17 cellular contexts compared by ENCODE assay signal in the genomic region with DNA sequence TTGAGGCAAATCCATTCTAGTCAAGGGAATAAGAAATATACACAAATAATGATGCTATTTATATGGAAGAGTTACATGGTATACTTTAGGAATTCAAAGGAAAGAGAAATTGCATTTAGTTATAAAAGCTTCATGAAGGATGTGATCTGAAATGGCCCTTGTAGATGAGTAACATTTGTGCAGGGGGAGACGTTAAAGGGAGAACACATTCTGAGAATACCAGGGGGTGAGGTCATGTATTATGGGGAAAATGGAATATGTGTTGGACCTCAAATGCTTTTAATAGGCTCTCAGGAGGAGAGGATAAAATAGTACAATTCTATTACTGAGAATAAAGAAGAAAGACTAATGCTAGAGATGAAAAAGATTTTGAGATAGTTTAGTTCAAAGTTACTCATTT.
DNase-seq lines count a peak whose midpoint lies in the region; ATAC-seq and TF ChIP-seq lines count a peak whose summit lies in the region.
"Had no signal": no experiment of that assay in that cellular context is flagged by ENCODE, and none has a peak within 500 bp of the region (broad histone marks: within the 10 kb centered on the region; RNA-seq: fewer than 3 reads in every experiment).

No MANE protein-coding gene starts in this region.

- no peak overlapping the region for H3K9ac ChIP-seq in SK-N-SH
- H3K9ac ChIP-seq: BLaER1 treated with 17β-estradiol and CSF1 and Interleukin-3, amounts not matched to agents 10 nM and 100 nM; GM23248 had no signal

- ATAC-seq in SK-N-SH treated with all-trans-retinoic acid at 6 μM for 48 hours (no peak), HG02885 (IDR thresholded peaks at IDR 0.05; ENCODE audit: poor library complexity, unreplicated experiment) (no peak)
- ATAC-seq: CD8-positive, alpha-beta T cell had no signal

- H3K9me3 ChIP-seq in SK-N-SH, result no peaks in the 10 kb centered on the region
- H3K9me3 ChIP-seq: BLaER1 treated with 17β-estradiol and CSF1 and Interleukin-3, amounts not matched to agents 10 nM and 100 nM; HAP-1 had no signal

- no peaks in the 10 kb centered on the region; the same call in 1 of the 2 replicates for H3K9me2 ChIP-seq in SK-N-SH

- 0% methylated on average over 1 of the region's 1 CpG for WGBS in SK-N-SH (ENCODE audit: low lambda C conversion rate)

- no peaks in the 10 kb centered on the region for H3K79me2 ChIP-seq in SK-N-SH (ENCODE audit: insufficient read depth)

- no peak for TF ChIP-seq EP300 in SK-N-SH (IDR thresholded peaks at IDR 0.05; ENCODE audit: borderline replicate concordance in 1 of 2, low read depth in 1 of 2, low read length in 1 of 2)

- no peaks in the 10 kb centered on the region for H3K27me3 Mint-ChIP-seq in nephron (ENCODE audit: low read depth)
- H3K27me3 Mint-ChIP-seq: B cell had no signal

- H3F3A ChIP-seq in SK-N-SH (replicated peaks; ENCODE audit: insufficient read depth), result no peaks in the 10 kb centered on the region

- H3K4me3 ChIP-seq in SK-N-SH (ENCODE audit: low read depth in 2 of 2, low read length in 1 of 2), result no peak overlapping the region; a peak in 1 of 4 replicates
- H3K4me3 ChIP-seq: BLaER1 treated with 17β-estradiol and CSF1 and Interleukin-3, amounts not matched to agents 10 nM and 100 nM; GM23248; HAP-1 had no signal

- peak overlapping the region; percentile 20; the same call in 1 of the 2 replicates for H3K4me2 ChIP-seq in SK-N-SH
- H3K4me2 ChIP-seq: BLaER1 treated with 17β-estradiol and CSF1 and Interleukin-3, amounts not matched to agents 10 nM and 100 nM had no signal

- TF ChIP-seq RAD21 in SK-N-SH (IDR thresholded peaks at IDR 0.05; ENCODE audit: low read length), result no peak

- no peaks in the 10 kb centered on the region for H3K4me1 ChIP-seq in SK-N-SH (ENCODE audit: control insufficient read depth in 1 of 2, insufficient read depth in 2 of 2, low read depth in 1 of 2, low read length in 1 of 2)
- H3K4me1 ChIP-seq: BLaER1 treated with 17β-estradiol and CSF1 and Interleukin-3, amounts not matched to agents 10 nM and 100 nM had no signal

- no peaks in the 10 kb centered on the region for H3K27me3 ChIP-seq in SK-N-SH (ENCODE audit: insufficient read depth)
- H3K27me3 ChIP-seq: BLaER1 treated with 17β-estradiol and CSF1 and Interleukin-3, amounts not matched to agents 10 nM and 100 nM had no signal

- no peaks in the 10 kb centered on the region for H3K9me3 Mint-ChIP-seq in nephron
- H3K9me3 Mint-ChIP-seq: CD8-positive, alpha-beta T cell had no signal

- DNase-seq in SK-N-SH, result no peak
- DNase-seq in iris pigment epithelial cell (ENCODE audit: low read depth), result peak; percentile 4
- DNase-seq in OCI-M2 (lab: John Stamatoyannopoulos, UW; ENCODE audit: unreplicated experiment), result no peak
- no peak for DNase-seq in GM20000 (ENCODE audit: low spot score)
- DNase-seq in stimulated activated CD4-positive, alpha-beta T cell treated with anti-CD3 and anti-CD28 coated beads, Interleukin-2, amount 100 ng/mL, for 48 hours, result no peak
- DNase-seq: Calu3; CD8-positive, alpha-beta T cell; DMS79 treated with DMSO at 0.1 percent for 48 hours; GF-D8; GM23248 had no signal

- no peak overlapping the region for H3K4me3 Mint-ChIP-seq in nephron
- H3K4me3 Mint-ChIP-seq: B cell; CD8-positive, alpha-beta T cell had no signal

- no peak overlapping the region for H3K27ac ChIP-seq in SK-N-SH (ENCODE audit: low read depth in 2 of 2, low read length in 1 of 2)
- H3K27ac ChIP-seq: 22Rv1; BLaER1 treated with 17β-estradiol and CSF1 and Interleukin-3, amounts not matched to agents 10 nM and 100 nM; GM23248 had no signal

- H4K20me1 ChIP-seq in SK-N-SH (ENCODE audit: insufficient read depth), result no peaks in the 10 kb centered on the region
- H4K20me1 ChIP-seq: BLaER1 treated with 17β-estradiol and CSF1 and Interleukin-3, amounts not matched to agents 10 nM and 100 nM had no signal

- H2AFZ ChIP-seq in SK-N-SH (ENCODE audit: low read depth), result no peak overlapping the region
- H2AFZ ChIP-seq: GM23248 had no signal

- H3K4me1 Mint-ChIP-seq in nephron, result peaks cover 49% of the 10 kb centered on the region

- no peaks in the 10 kb centered on the region for H3K36me3 ChIP-seq in SK-N-SH (replicated peaks in 1 of 2; ENCODE audit: control insufficient read depth in 1 of 2, insufficient read depth in 2 of 2, low read length in 1 of 2)
- H3K36me3 ChIP-seq: BLaER1 treated with 17β-estradiol and CSF1 and Interleukin-3, amounts not matched to agents 10 nM and 100 nM; HAP-1 had no signal

- no peaks in the 10 kb centered on the region for H3K36me3 Mint-ChIP-seq in nephron (ENCODE audit: low read depth)

- H3K27ac Mint-ChIP-seq in nephron, result peak overlapping the region; percentile 10 to 44 (median 32)
- H3K27ac Mint-ChIP-seq: B cell; CD8-positive, alpha-beta T cell had no signal

- no peak for TF ChIP-seq CTCF in SK-N-SH (IDR thresholded peaks at IDR 0.05)
- TF ChIP-seq CTCF in nephron (IDR thresholded peaks at IDR 0.05; ENCODE audit: unreplicated experiment in 3 of 3), result no peak
- TF ChIP-seq CTCF in GM20000 (IDR thresholded peaks at IDR 0.05; ENCODE audit: extremely low read depth, missing control alignments), result no peak

- CTCF ChIA-PET in SK-N-SH (lab: Yijun Ruan, JAX), result no interaction called here

- POLR2A ChIA-PET in SK-N-SH (lab: Yijun Ruan, JAX), result no interaction called here

TF ChIP-seq in SK-N-SH, 30 proteins besides CTCF, POLR2A, EP300 and RAD21 (continues in another document):
- TF ChIP-seq GABPA (IDR thresholded peaks at IDR 0.05; ENCODE audit: low read depth), result no peak
- TF ChIP-seq, protein P1, sequence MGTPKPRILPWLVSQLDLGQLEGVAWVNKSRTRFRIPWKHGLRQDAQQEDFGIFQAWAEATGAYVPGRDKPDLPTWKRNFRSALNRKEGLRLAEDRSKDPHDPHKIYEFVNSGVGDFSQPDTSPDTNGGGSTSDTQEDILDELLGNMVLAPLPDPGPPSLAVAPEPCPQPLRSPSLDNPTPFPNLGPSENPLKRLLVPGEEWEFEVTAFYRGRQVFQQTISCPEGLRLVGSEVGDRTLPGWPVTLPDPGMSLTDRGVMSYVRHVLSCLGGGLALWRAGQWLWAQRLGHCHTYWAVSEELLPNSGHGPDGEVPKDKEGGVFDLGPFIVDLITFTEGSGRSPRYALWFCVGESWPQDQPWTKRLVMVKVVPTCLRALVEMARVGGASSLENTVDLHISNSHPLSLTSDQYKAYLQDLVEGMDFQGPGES (IDR thresholded peaks at IDR 0.05; ENCODE audit: low read depth, low read length), result no peak
- no peak for TF ChIP-seq RXRA (IDR thresholded peaks at IDR 0.05; ENCODE audit: borderline replicate concordance, low read depth)
- TF ChIP-seq, protein P2, sequence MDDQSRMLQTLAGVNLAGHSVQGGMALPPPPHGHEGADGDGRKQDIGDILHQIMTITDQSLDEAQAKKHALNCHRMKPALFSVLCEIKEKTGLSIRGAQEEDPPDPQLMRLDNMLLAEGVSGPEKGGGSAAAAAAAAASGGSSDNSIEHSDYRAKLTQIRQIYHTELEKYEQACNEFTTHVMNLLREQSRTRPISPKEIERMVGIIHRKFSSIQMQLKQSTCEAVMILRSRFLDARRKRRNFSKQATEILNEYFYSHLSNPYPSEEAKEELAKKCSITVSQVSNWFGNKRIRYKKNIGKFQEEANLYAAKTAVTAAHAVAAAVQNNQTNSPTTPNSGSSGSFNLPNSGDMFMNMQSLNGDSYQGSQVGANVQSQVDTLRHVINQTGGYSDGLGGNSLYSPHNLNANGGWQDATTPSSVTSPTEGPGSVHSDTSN (IDR thresholded peaks at IDR 0.05), result no peak
- no peak for TF ChIP-seq MXI1 (IDR thresholded peaks at IDR 0.05; ENCODE audit: low read depth, low read length)
- TF ChIP-seq, protein P3, sequence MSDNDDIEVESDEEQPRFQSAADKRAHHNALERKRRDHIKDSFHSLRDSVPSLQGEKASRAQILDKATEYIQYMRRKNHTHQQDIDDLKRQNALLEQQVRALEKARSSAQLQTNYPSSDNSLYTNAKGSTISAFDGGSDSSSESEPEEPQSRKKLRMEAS (IDR thresholded peaks at IDR 0.05; ENCODE audit: low read depth), result no peak
- TF ChIP-seq TEAD4 (IDR thresholded peaks at IDR 0.05; ENCODE audit: borderline replicate concordance, insufficient read depth), result no peak
- TF ChIP-seq POLR2AphosphoS5 (IDR thresholded peaks at IDR 0.05; ENCODE audit: low read depth, low read length), result no peak
- TF ChIP-seq SIN3A (IDR thresholded peaks at IDR 0.05; ENCODE audit: borderline replicate concordance, low read depth, low read length), result no peak

TF ChIP-seq in SK-N-SH treated with all-trans-retinoic acid at 6 μM for 48 hours, 23 proteins besides CTCF, POLR2A, EP300 and RAD21 (continues in another document):
- TF ChIP-seq ZNF8 (CRISPR knock-in tag; IDR thresholded peaks at IDR 0.05) (no peak), ZC3H10 (CRISPR knock-in tag; IDR thresholded peaks at IDR 0.05) (no peak), ZNF565 (CRISPR knock-in tag; conservative IDR thresholded peaks at IDR 0.05; ENCODE audit: low read depth) (no peak)
- TF ChIP-seq, protein P4, sequence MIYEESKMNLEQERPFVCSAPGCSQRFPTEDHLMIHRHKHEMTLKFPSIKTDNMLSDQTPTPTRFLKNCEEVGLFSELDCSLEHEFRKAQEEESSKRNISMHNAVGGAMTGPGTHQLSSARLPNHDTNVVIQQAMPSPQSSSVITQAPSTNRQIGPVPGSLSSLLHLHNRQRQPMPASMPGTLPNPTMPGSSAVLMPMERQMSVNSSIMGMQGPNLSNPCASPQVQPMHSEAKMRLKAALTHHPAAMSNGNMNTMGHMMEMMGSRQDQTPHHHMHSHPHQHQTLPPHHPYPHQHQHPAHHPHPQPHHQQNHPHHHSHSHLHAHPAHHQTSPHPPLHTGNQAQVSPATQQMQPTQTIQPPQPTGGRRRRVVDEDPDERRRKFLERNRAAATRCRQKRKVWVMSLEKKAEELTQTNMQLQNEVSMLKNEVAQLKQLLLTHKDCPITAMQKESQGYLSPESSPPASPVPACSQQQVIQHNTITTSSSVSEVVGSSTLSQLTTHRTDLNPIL (CRISPR knock-in tag; IDR thresholded peaks at IDR 0.05; ENCODE audit: low read depth), result no peak
- TF ChIP-seq, protein P5, sequence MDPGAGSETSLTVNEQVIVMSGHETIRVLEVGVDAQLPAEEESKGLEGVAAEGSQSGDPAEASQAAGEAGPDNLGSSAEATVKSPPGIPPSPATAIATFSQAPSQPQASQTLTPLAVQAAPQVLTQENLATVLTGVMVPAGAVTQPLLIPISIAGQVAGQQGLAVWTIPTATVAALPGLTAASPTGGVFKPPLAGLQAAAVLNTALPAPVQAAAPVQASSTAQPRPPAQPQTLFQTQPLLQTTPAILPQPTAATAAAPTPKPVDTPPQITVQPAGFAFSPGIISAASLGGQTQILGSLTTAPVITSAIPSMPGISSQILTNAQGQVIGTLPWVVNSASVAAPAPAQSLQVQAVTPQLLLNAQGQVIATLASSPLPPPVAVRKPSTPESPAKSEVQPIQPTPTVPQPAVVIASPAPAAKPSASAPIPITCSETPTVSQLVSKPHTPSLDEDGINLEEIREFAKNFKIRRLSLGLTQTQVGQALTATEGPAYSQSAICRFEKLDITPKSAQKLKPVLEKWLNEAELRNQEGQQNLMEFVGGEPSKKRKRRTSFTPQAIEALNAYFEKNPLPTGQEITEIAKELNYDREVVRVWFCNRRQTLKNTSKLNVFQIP (CRISPR knock-in tag; IDR thresholded peaks at IDR 0.05; ENCODE audit: borderline replicate concordance, low read depth), result no peak
